ENCODE assay signal across 10 cellular contexts in genomic region chr10:80485410-80486135, GRCh38. TPM values are rescaled to one million over a fixed set of nuclear protein-coding genes. Genes with fewer than 3 reads are reported as not detected.
A peak's percentile ranks its signal among the peaks of the same experiment; 100 is the strongest.
DNase-seq lines count a peak whose midpoint lies in the region; ATAC-seq and TF ChIP-seq lines count a peak whose summit lies in the region.
"Had no signal": no experiment of that assay in that cellular context is flagged by ENCODE, and none has a peak within 500 bp of the region (broad histone marks: within the 10 kb centered on the region; RNA-seq: fewer than 3 reads in every experiment).

No MANE protein-coding gene starts in this region.

- peaks cover 48 to 78% (median 54%) of the 10 kb centered on the region in 11 experiments for H3K36me3 ChIP-seq in BLaER1 treated with 17β-estradiol and CSF1 and Interleukin-3, amounts not matched to agents 10 nM and 100 nM

- peaks cover 22 to 62% (median 33%) of the 10 kb centered on the region in 11 experiments; a peak in 17 of 22 replicates for H4K20me1 ChIP-seq in BLaER1 treated with 17β-estradiol and CSF1 and Interleukin-3, amounts not matched to agents 10 nM and 100 nM

- TF ChIP-seq CTCF in RWPE1 (conservative IDR thresholded peaks at IDR 0.05; ENCODE audit: low read depth), result no peak
- no peak for TF ChIP-seq CTCF in natural killer cell (IDR thresholded peaks at IDR 0.05)

- no peaks in the 10 kb centered on the region for H3K9me3 ChIP-seq in BLaER1 treated with 17β-estradiol and CSF1 and Interleukin-3, amounts not matched to agents 10 nM and 100 nM (replicated peaks in 1 of 11)

- ATAC-seq in natural killer cell (no peak), GM18517 (IDR thresholded peaks at IDR 0.05; ENCODE audit: unreplicated experiment) (no peak), HG03565 (IDR thresholded peaks at IDR 0.05; ENCODE audit: unreplicated experiment) (no peak)

- CTCF ChIA-PET in RWPE1 (lab: Yijun Ruan, JAX), result no interaction called here

- H3K4me1 ChIP-seq in BLaER1 treated with 17β-estradiol and CSF1 and Interleukin-3, amounts not matched to agents 10 nM and 100 nM, result peaks cover 96 to 99% (median 98%) of the 10 kb centered on the region in 10 experiments

- H3K4me1 Mint-ChIP-seq in dendritic cell treated with granulocyte-macrophage colony-stimulating factor and Interleukin-4, amounts not matched to agents 40 ng/mL and 50 ng/mL, for 4 days (ENCODE audit: low read depth), result peaks cover 84% of the 10 kb centered on the region
- H3K4me1 Mint-ChIP-seq in natural killer cell, result peaks cover 84 to 89% of the 10 kb centered on the region in 2 donors

- peak overlapping the region; percentile 90 to 99 (median 94) for H3K4me2 ChIP-seq in BLaER1 treated with 17β-estradiol and CSF1 and Interleukin-3, amounts not matched to agents 10 nM and 100 nM

- no peak for DNase-seq in RWPE1 (ENCODE audit: low spot score)
- DNase-seq in natural killer cell, result no peak
- no peak for DNase-seq in dermis blood vessel endothelial cell
- no peak for DNase-seq in 8988T
- DNase-seq: Karpas-422 had no signal

- no peaks in the 10 kb centered on the region for H3K27me3 Mint-ChIP-seq in dendritic cell treated with granulocyte-macrophage colony-stimulating factor and Interleukin-4, amounts not matched to agents 40 ng/mL and 50 ng/mL, for 4 days
- no peaks in the 10 kb centered on the region for H3K27me3 Mint-ChIP-seq in natural killer cell (ENCODE audit: low read depth in 2 of 2)

- POLR2A ChIA-PET in RWPE1 (lab: Yijun Ruan, JAX; ENCODE audit: low non-redundant PET), result no interaction called here

- peak overlapping the region; percentile 88 for H3K27ac Mint-ChIP-seq in dendritic cell treated with granulocyte-macrophage colony-stimulating factor and Interleukin-4, amounts not matched to agents 40 ng/mL and 50 ng/mL, for 4 days
- H3K27ac Mint-ChIP-seq in natural killer cell, result peak overlapping the region; percentile 75 to 89

- H3K9ac ChIP-seq in BLaER1 treated with 17β-estradiol and CSF1 and Interleukin-3, amounts not matched to agents 10 nM and 100 nM, result peak overlapping the region; percentile 62 to 79 (median 73)

- intact Hi-C loops in dendritic cell treated with granulocyte-macrophage colony-stimulating factor and Interleukin-4, amounts not matched to agents 40 ng/mL and 50 ng/mL, for 4 days (cut with micrococcal nuclease), result no loop called here
- intact Hi-C loops in natural killer cell (cut with micrococcal nuclease), result loop anchor here (1.0 to 2.0 kb wide), 3 partner anchors 9 to 29 kb away; no protein-coding TSS in a partner anchor

- H3K27me3 ChIP-seq in BLaER1 treated with 17β-estradiol and CSF1 and Interleukin-3, amounts not matched to agents 10 nM and 100 nM, result no peaks in the 10 kb centered on the region

- H3K36me3 Mint-ChIP-seq in dendritic cell treated with granulocyte-macrophage colony-stimulating factor and Interleukin-4, amounts not matched to agents 40 ng/mL and 50 ng/mL, for 4 days (ENCODE audit: low read depth), result peaks cover 60% of the 10 kb centered on the region
- peaks cover 10% of the 10 kb centered on the region for H3K36me3 Mint-ChIP-seq in natural killer cell

- peak overlapping the region; percentile 81 to 97 (median 92) for H3K27ac ChIP-seq in BLaER1 treated with 17β-estradiol and CSF1 and Interleukin-3, amounts not matched to agents 10 nM and 100 nM
- peak overlapping the region; percentile 55 for H3K27ac ChIP-seq in RWPE1

- peak overlapping the region; percentile 45 for H3K4me3 Mint-ChIP-seq in dendritic cell treated with granulocyte-macrophage colony-stimulating factor and Interleukin-4, amounts not matched to agents 40 ng/mL and 50 ng/mL, for 4 days
- H3K4me3 Mint-ChIP-seq in natural killer cell, result peak overlapping the region; percentile 82

- H3K4me3 ChIP-seq in BLaER1 treated with 17β-estradiol and CSF1 and Interleukin-3, amounts not matched to agents 10 nM and 100 nM, result peak overlapping the region; percentile 14 to 62 (median 38); a peak in 16 of 20 replicates

- H3K9me3 Mint-ChIP-seq in dendritic cell treated with granulocyte-macrophage colony-stimulating factor and Interleukin-4, amounts not matched to agents 40 ng/mL and 50 ng/mL, for 4 days, result no peaks in the 10 kb centered on the region
- no peaks in the 10 kb centered on the region for H3K9me3 Mint-ChIP-seq in natural killer cell

RNA-seq across cellular contexts. Expression of gene TSPAN14, which starts 31.5 kb away (rescaled TPM):
- total RNA-seq in natural killer cell (100 to 1,000 TPM; 126 to 180 (median 173) TPM), dermis blood vessel endothelial cell (91.0 and 148 TPM in 2 replicates)

RNA-seq across cellular contexts. Expression of gene SH2D4B, which starts 52.1 kb away (rescaled TPM):
- under 1 TPM; 0.19 to 0.30 (median 0.27) TPM for total RNA-seq in natural killer cell
- 0.05 and 0.34 TPM in 2 replicates for total RNA-seq in dermis blood vessel endothelial cell
- total RNA-seq: fibroblast of lung had no signal
